ENCODE assay signal across 14 cellular contexts in genomic region chr3:150110097-150110496, GRCh38.
"Had no signal": no experiment of that assay in that cellular context is flagged by ENCODE, and none has a peak within 500 bp of the region (broad histone marks: within the 10 kb centered on the region; RNA-seq: fewer than 3 reads in every experiment).

No MANE protein-coding gene starts in this region.

- H3K27ac Mint-ChIP-seq: activated CD4-positive, alpha-beta T cell treated with anti-CD3 and anti-CD28 coated beads, Interleukin-2, amount 10 ng/mL, durations not matched to agents 7 days and 5 days; activated naive CD4-positive, alpha-beta T cell treated with anti-CD3 and anti-CD28 coated beads for 36 hours; activated T-helper 17 cell treated with anti-CD3 and anti-CD28 coated beads, Interleukin-2, amount 50 U/mL, for 72 hours; nephron progenitor cell; stimulated activated naive B cell treated with anti-CD40 and anti-IgM and Interleukin-4, amounts not matched to agents 10 μg/mL and 1 μg/mL and 100 μg/mL, for 72 hours; WTC11 had no signal

- H3K4me1 ChIP-seq: gastrocnemius medialis, psoas muscle had no signal

- DNase-seq: activated CD4-positive, alpha-beta T cell treated with anti-CD3 and anti-CD28 coated beads, Interleukin-2, amount 10 ng/mL, durations not matched to agents 7 days and 5 days; activated naive CD4-positive, alpha-beta T cell treated with anti-CD3 and anti-CD28 coated beads for 36 hours; activated T-cell treated with anti-CD3 and anti-CD28 coated beads for 4 hours; effector CD4-positive, alpha-beta T cell; gastrocnemius medialis; kidney glomerular epithelial cell; nephron progenitor cell; psoas muscle; stimulated activated CD4-positive, alpha-beta T cell treated with anti-CD3 and anti-CD28 coated beads, Interleukin-2, amount 100 ng/mL, for 24 hours; stimulated activated naive B cell treated with anti-CD40 and anti-IgM and Interleukin-4, amounts not matched to agents 10 μg/mL and 1 μg/mL and 100 μg/mL, for 72 hours had no signal

- H3K27me3 ChIP-seq: gastrocnemius medialis, tibial nerve had no signal

- H3K9me3 Mint-ChIP-seq: activated CD4-positive, alpha-beta T cell treated with anti-CD3 and anti-CD28 coated beads, Interleukin-2, amount 10 ng/mL, durations not matched to agents 7 days and 5 days; activated naive CD4-positive, alpha-beta T cell treated with anti-CD3 and anti-CD28 coated beads for 36 hours; activated T-helper 17 cell treated with anti-CD3 and anti-CD28 coated beads, Interleukin-2, amount 50 U/mL, for 72 hours; nephron progenitor cell; stimulated activated naive B cell treated with anti-CD40 and anti-IgM and Interleukin-4, amounts not matched to agents 10 μg/mL and 1 μg/mL and 100 μg/mL, for 72 hours; WTC11 had no signal

- H3K27ac ChIP-seq: gastrocnemius medialis, psoas muscle, tibial nerve had no signal

- H3K4me1 Mint-ChIP-seq: activated CD4-positive, alpha-beta T cell treated with anti-CD3 and anti-CD28 coated beads, Interleukin-2, amount 10 ng/mL, durations not matched to agents 7 days and 5 days; activated T-helper 17 cell treated with anti-CD3 and anti-CD28 coated beads, Interleukin-2, amount 50 U/mL, for 72 hours had no signal

- H3K4me3 ChIP-seq: gastrocnemius medialis, psoas muscle, tibial nerve had no signal

- H3K9me3 ChIP-seq: gastrocnemius medialis, psoas muscle, tibial nerve had no signal

- H3K36me3 ChIP-seq: gastrocnemius medialis, tibial nerve had no signal

- FAIRE-seq: colon had no signal

- H3K36me3 Mint-ChIP-seq: stimulated activated naive B cell treated with anti-CD40 and anti-IgM and Interleukin-4, amounts not matched to agents 10 μg/mL and 1 μg/mL and 100 μg/mL, for 72 hours; WTC11 had no signal

- H3K4me3 Mint-ChIP-seq: activated CD4-positive, alpha-beta T cell treated with anti-CD3 and anti-CD28 coated beads, Interleukin-2, amount 10 ng/mL, durations not matched to agents 7 days and 5 days; activated naive CD4-positive, alpha-beta T cell treated with anti-CD3 and anti-CD28 coated beads for 36 hours; activated T-helper 17 cell treated with anti-CD3 and anti-CD28 coated beads, Interleukin-2, amount 50 U/mL, for 72 hours; nephron progenitor cell; stimulated activated naive B cell treated with anti-CD40 and anti-IgM and Interleukin-4, amounts not matched to agents 10 μg/mL and 1 μg/mL and 100 μg/mL, for 72 hours; WTC11 had no signal
